30 cellular contexts compared by ENCODE assay signal in genomic region chr11:63521896-63522295, GRCh38. TPM values are rescaled to one million over a fixed set of nuclear protein-coding genes. Genes with fewer than 3 reads are reported as not detected.
"Had no signal": no experiment of that assay in that cellular context is flagged by ENCODE, and none has a peak within 500 bp of the region (broad histone marks: within the 10 kb centered on the region; RNA-seq: fewer than 3 reads in every experiment).

No MANE protein-coding gene starts in this region.

- H3K4me3 Mint-ChIP-seq: activated CD8-positive, alpha-beta T cell treated with anti-CD3 and anti-CD28 coated beads for 36 hours; activated naive CD4-positive, alpha-beta T cell treated with anti-CD3 and anti-CD28 coated beads, Interleukin-2, amount 10 ng/mL, durations not matched to agents 7 days and 5 days; activated naive CD8-positive, alpha-beta T cell treated with anti-CD3 and anti-CD28 coated beads for 36 hours; activated T-cell treated with anti-CD3 and anti-CD28 coated beads, Interleukin-2, amount 50 U/mL, for 72 hours; T-cell had no signal

- H3K36me3 Mint-ChIP-seq: activated naive CD4-positive, alpha-beta T cell treated with anti-CD3 and anti-CD28 coated beads, Interleukin-2, amount 10 ng/mL, durations not matched to agents 7 days and 5 days; activated naive CD8-positive, alpha-beta T cell treated with anti-CD3 and anti-CD28 coated beads for 36 hours had no signal

- H3K4me3 ChIP-seq: K562, SK-N-MC had no signal

- DNase-seq: activated CD4-positive, CD25-positive, alpha-beta regulatory T cell; activated CD8-positive, alpha-beta memory T cell treated with anti-CD3 and anti-CD28 coated beads, Interleukin-2, amount 50 U/mL, for 4 hours; activated CD8-positive, alpha-beta T cell treated with anti-CD3 and anti-CD28 coated beads for 36 hours; activated gamma-delta T cell treated with Interleukin-2 at 50 U/mL for 16 hours; activated naive CD4-positive, alpha-beta T cell treated with anti-CD3 and anti-CD28 coated beads, Interleukin-2, amount 10 ng/mL, durations not matched to agents 7 days and 5 days; activated naive CD8-positive, alpha-beta T cell treated with anti-CD3 and anti-CD28 coated beads for 36 hours; activated T-cell treated with anti-CD3 and anti-CD28 coated beads, Interleukin-2, amount 50 U/mL, for 72 hours; anterior cingulate cortex; central memory CD4-positive, alpha-beta T cell; Karpas-422; NCI-H1092; NCI-H1417; NCI-H1930; NCI-H2171 treated with DMSO at 0.1 percent for 48 hours; NCI-H226; NCI-H510A; NCI-H526 treated with DMSO at 0.1 percent for 48 hours; NCI-H82; RPMI8226; T-cell had no signal

- H3K27ac ChIP-seq: SK-N-MC, VCaP had no signal

- H3K27me3 Mint-ChIP-seq: activated CD8-positive, alpha-beta T cell treated with anti-CD3 and anti-CD28 coated beads for 36 hours; activated naive CD8-positive, alpha-beta T cell treated with anti-CD3 and anti-CD28 coated beads for 36 hours; T-cell had no signal

- H3K27ac Mint-ChIP-seq: activated CD8-positive, alpha-beta T cell treated with anti-CD3 and anti-CD28 coated beads for 36 hours; activated naive CD4-positive, alpha-beta T cell treated with anti-CD3 and anti-CD28 coated beads, Interleukin-2, amount 10 ng/mL, durations not matched to agents 7 days and 5 days; activated naive CD8-positive, alpha-beta T cell treated with anti-CD3 and anti-CD28 coated beads for 36 hours; activated T-cell treated with anti-CD3 and anti-CD28 coated beads, Interleukin-2, amount 50 U/mL, for 72 hours; activated T-helper 2 cell treated with anti-CD3 and anti-CD28 coated beads, Interferon-gamma antibody, Interleukin-2, Interleukin-4, amounts not matched to agents 10 μg/mL and 5 μg/mL and 100 μg/mL, durations not matched to agents 14 hours and 24 hours and 36 hours; T-cell had no signal

- ATAC-seq: activated CD8-positive, alpha-beta T cell treated with anti-CD3 and anti-CD28 coated beads for 36 hours; activated T-cell treated with anti-CD3 and anti-CD28 coated beads, Interleukin-2, amount 50 U/mL, for 72 hours; K562; Panc1; Right ventricle myocardium inferior; T-cell had no signal

RNA-seq across cellular contexts. Expression of gene LGALS12, which starts 16.0 kb away (rescaled TPM):
- total RNA-seq: activated CD8-positive, alpha-beta T cell treated with anti-CD3 and anti-CD28 coated beads for 36 hours; activated naive CD8-positive, alpha-beta T cell treated with anti-CD3 and anti-CD28 coated beads for 36 hours; bronchial epithelial cell; MCF 10A; OCI-LY7; T-cell had no signal

RNA-seq across cellular contexts. Expression of gene PLAAT5, which starts 30.9 kb away (rescaled TPM):
- total RNA-seq: bronchial epithelial cell; K562; MCF 10A; OCI-LY7; T-helper 2 cell treated with Interferon-gamma antibody and Interleukin-4, amounts not matched to agents 100 ng/mL and 5 ng/mL, for 36 hours had no signal
- polyA plus RNA-seq: K562 had no signal

RNA-seq across cellular contexts. Expression of gene PLAAT2, which starts 41.3 kb away (rescaled TPM):
- total RNA-seq: activated T-helper 2 cell treated with anti-CD3 and anti-CD28 coated beads, Interferon-gamma antibody, Interleukin-2, Interleukin-4, amounts not matched to agents 10 μg/mL and 5 μg/mL and 100 μg/mL, durations not matched to agents 14 hours and 24 hours and 36 hours; K562; OCI-LY7; T-helper 2 cell treated with Interferon-gamma antibody and Interleukin-4, amounts not matched to agents 100 ng/mL and 5 ng/mL, for 36 hours had no signal
- polyA plus RNA-seq: K562 had no signal
